In the genomic region with DNA sequence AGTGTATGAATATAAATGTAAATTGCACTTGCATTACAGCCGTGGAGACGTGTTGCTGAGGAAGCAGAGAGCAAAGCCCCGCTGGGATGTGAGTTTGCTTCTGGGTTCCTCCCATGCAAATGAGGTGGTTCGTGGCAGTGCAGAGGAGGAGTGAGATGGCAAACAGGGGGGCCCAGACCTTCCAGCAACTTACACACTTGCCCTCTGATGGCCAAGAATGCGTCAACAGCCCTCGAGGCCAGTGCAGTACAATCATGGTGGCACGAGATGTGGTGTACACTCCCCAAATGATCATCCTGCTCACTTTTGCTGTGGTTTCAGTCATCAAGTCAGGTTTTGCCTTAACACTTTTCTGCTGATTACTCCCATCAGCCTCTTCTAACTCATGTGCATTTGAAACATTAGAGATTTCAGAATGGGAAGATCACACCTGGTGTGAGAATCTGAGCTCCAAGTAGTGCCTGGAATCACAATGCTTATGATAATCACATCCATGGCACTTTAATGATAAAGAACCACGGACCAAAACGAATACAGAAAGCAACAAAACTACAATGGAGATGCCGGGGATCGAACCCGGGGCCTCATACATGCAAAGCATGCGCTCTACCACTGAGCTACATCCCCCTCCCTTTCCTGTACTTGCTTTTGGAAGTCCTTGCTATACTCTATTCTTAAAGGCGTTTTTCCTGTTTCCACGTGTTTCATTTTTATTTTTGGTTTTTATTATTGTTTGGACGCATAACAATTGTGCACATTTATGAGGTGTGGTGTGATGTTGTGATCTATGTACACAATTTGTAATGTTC, we compare ENCODE assay signal across 1 cellular context.
TF ChIP-seq lines count a peak whose summit lies in the region.

No MANE protein-coding gene starts in this region.

TF ChIP-seq in K562, 482 proteins besides CTCF, POLR2A, EP300 and RAD21 (continued from another document and continues in another):
- TF ChIP-seq ZFP1 (CRISPR knock-in tag; IDR thresholded peaks at IDR 0.05): 0 out of 2 replicates have a peak, but pooled peaks have one; percentile 41
- TF ChIP-seq, protein P1, sequence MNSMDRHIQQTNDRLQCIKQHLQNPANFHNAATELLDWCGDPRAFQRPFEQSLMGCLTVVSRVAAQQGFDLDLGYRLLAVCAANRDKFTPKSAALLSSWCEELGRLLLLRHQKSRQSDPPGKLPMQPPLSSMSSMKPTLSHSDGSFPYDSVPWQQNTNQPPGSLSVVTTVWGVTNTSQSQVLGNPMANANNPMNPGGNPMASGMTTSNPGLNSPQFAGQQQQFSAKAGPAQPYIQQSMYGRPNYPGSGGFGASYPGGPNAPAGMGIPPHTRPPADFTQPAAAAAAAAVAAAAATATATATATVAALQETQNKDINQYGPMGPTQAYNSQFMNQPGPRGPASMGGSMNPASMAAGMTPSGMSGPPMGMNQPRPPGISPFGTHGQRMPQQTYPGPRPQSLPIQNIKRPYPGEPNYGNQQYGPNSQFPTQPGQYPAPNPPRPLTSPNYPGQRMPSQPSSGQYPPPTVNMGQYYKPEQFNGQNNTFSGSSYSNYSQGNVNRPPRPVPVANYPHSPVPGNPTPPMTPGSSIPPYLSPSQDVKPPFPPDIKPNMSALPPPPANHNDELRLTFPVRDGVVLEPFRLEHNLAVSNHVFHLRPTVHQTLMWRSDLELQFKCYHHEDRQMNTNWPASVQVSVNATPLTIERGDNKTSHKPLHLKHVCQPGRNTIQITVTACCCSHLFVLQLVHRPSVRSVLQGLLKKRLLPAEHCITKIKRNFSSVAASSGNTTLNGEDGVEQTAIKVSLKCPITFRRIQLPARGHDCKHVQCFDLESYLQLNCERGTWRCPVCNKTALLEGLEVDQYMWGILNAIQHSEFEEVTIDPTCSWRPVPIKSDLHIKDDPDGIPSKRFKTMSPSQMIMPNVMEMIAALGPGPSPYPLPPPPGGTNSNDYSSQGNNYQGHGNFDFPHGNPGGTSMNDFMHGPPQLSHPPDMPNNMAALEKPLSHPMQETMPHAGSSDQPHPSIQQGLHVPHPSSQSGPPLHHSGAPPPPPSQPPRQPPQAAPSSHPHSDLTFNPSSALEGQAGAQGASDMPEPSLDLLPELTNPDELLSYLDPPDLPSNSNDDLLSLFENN (IDR thresholded peaks at IDR 0.05; ENCODE audit: low read depth in 2 of 2, low read length in 2 of 2): no peak
- no peak for TF ChIP-seq EWSR1 (IDR thresholded peaks at IDR 0.05; ENCODE audit: borderline replicate concordance, low read depth, partially characterized antibody)
- TF ChIP-seq ZNF184 (CRISPR knock-in tag; IDR thresholded peaks at IDR 0.05): no peak
- TF ChIP-seq SP2 (IDR thresholded peaks at IDR 0.05; ENCODE audit: extremely low read depth, low read depth, low read length, poor library complexity, severe bottlenecking): no peak
- TF ChIP-seq RFX1 (IDR thresholded peaks at IDR 0.05): no peak
- TF ChIP-seq TCF7 (IDR thresholded peaks at IDR 0.05; ENCODE audit: borderline replicate concordance): no peak
- TF ChIP-seq FUS (optimal IDR thresholded peaks at IDR 0.05; ENCODE audit: low read depth, low read length): no peak
- TF ChIP-seq ATF2 (CRISPR knock-in tag; IDR thresholded peaks at IDR 0.05): no peak
- TF ChIP-seq GABPB1 (CRISPR knock-in tag; IDR thresholded peaks at IDR 0.05): peak; percentile 68
- no peak for TF ChIP-seq MTF1 (CRISPR knock-in tag; IDR thresholded peaks at IDR 0.05; ENCODE audit: borderline replicate concordance)
- peak; percentile 71 for TF ChIP-seq L3MBTL2 (IDR thresholded peaks at IDR 0.05)
- no peak for TF ChIP-seq HMG20A (CRISPR knock-in tag; conservative IDR thresholded peaks at IDR 0.05)
- no peak for TF ChIP-seq E2F1 (CRISPR knock-in tag; IDR thresholded peaks at IDR 0.05)
- TF ChIP-seq IFI16 (CRISPR knock-in tag; IDR thresholded peaks at IDR 0.05): no peak
- TF ChIP-seq CREB5 (CRISPR knock-in tag; IDR thresholded peaks at IDR 0.05): no peak
- TF ChIP-seq, protein P2, sequence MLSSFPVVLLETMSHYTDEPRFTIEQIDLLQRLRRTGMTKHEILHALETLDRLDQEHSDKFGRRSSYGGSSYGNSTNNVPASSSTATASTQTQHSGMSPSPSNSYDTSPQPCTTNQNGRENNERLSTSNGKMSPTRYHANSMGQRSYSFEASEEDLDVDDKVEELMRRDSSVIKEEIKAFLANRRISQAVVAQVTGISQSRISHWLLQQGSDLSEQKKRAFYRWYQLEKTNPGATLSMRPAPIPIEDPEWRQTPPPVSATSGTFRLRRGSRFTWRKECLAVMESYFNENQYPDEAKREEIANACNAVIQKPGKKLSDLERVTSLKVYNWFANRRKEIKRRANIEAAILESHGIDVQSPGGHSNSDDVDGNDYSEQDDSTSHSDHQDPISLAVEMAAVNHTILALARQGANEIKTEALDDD (IDR thresholded peaks at IDR 0.05): no peak
- TF ChIP-seq ZNF780A (CRISPR knock-in tag; IDR thresholded peaks at IDR 0.05): no peak
- TF ChIP-seq PRDM10 (IDR thresholded peaks at IDR 0.05; ENCODE audit: partially characterized antibody): no peak
- TF ChIP-seq ATF1 (CRISPR knock-in tag; IDR thresholded peaks at IDR 0.05): no peak
- peak; percentile 63 for TF ChIP-seq ATF1 (tag; IDR thresholded peaks at IDR 0.05)
- peak; percentile 15 for TF ChIP-seq FOS (IDR thresholded peaks at IDR 0.05; ENCODE audit: extremely low read depth, insufficient read length)
- peak; percentile 54; the same call in 1 of the 2 replicates for TF ChIP-seq ELF1 (tag; IDR thresholded peaks at IDR 0.05)
- no peak for TF ChIP-seq ZNF436 (CRISPR knock-in tag; IDR thresholded peaks at IDR 0.05)
- TF ChIP-seq MGA (IDR thresholded peaks at IDR 0.05): no peak
- peak; percentile 81 for TF ChIP-seq NFATC3 (IDR thresholded peaks at IDR 0.05)
- 0 out of 2 replicates have a peak, but pooled peaks have one; percentile 34 for TF ChIP-seq RB1 (IDR thresholded peaks at IDR 0.05; ENCODE audit: low read depth)
- TF ChIP-seq CBX2 (IDR thresholded peaks at IDR 0.05; ENCODE audit: insufficient read depth, low read length, poor library complexity, severe bottlenecking): no peak
